Comparison of ENCODE assay signal across 30 cellular contexts in the genomic region with DNA sequence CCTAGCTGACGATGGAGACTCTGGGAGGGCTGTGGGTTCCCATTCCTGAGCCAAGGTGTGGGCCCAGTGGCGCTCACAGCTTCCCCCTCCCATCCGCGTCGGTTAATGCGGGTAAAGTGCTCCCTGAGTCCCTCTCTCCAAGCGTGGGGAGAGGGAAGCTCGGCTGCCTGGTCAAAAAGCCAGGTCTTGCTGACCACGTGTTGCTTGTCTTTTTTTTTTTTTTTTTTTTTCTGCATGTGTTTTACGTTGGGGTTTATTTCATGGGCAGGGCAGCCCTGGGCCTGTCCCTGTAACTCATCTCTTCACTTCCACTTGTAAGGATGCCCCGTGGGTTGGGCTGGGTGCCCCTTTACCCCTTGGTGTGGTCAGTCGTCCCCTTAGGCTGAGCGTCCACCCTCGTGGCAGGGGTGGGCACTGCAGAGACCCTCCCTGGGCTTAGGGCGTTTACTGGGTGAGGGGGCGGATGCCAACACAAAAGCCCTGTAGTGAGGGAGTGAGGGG. TPM values are rescaled to one million over a fixed set of nuclear protein-coding genes. Genes with fewer than 3 reads are reported as not detected.
DNase-seq lines count a peak whose midpoint lies in the region; ATAC-seq, FAIRE-seq and TF ChIP-seq lines count a peak whose summit lies in the region.
"Had no signal": no experiment of that assay in that cellular context is flagged by ENCODE, and none has a peak within 500 bp of the region (broad histone marks: within the 10 kb centered on the region; RNA-seq: fewer than 3 reads in every experiment).

No MANE protein-coding gene starts in this region.

- no peak overlapping the region for H3K27ac ChIP-seq in HepG2 (ENCODE audit: extremely low read length, insufficient read depth, low read length)
- no peak overlapping the region for H3K27ac ChIP-seq in spleen
- H3K27ac ChIP-seq in substantia nigra (ENCODE audit: low read depth, low read length, poor library complexity, severe bottlenecking) = no peak overlapping the region
- H3K27ac ChIP-seq: breast epithelium, heart right ventricle, upper lobe of left lung had no signal

- FAIRE-seq in HepG2 (lab: Jason Lieb, UNC) = no peak
- FAIRE-seq: G401.6 had no signal

- ATAC-seq in left cardiac atrium (peak in 1 of 2 donors; percentile 15), activated B cell treated with CpG ODN at 0.5 μM for 24 hours (ENCODE audit: low read depth) (no peak), HepG2 (no peak), GM21367 (IDR thresholded peaks at IDR 0.05; ENCODE audit: unreplicated experiment) (no peak)
- ATAC-seq: effector memory CD8-positive, alpha-beta T cell; heart right ventricle; left colon had no signal

- H3K4me2 ChIP-seq in HepG2 (ENCODE audit: low read depth, low read length) = no peak overlapping the region

- CTCF ChIA-PET in activated B cell treated with CpG ODN at 0.5 μM for 24 hours (lab: Charles Lee) = no interaction called here
- CTCF ChIA-PET in HepG2 (lab: Yijun Ruan, JAX; ENCODE audit: low intra/inter-chr PET ratio, low total read pairs) = no interaction called here

- intact Hi-C loops in left cardiac atrium (cut with DNase I) = no loop called here
- intact Hi-C loops in cardiac septum (cut with DNase I) = no loop called here
- intact Hi-C loops in activated B cell treated with CpG ODN at 0.5 μM for 24 hours (cut with micrococcal nuclease) = no loop called here
- intact Hi-C loops in HepG2 (cut with micrococcal nuclease; ENCODE audit: unreplicated experiment) = no loop called here
- intact Hi-C loops in spleen (cut with DNase I; ENCODE audit: low total_unique reads) = no loop called here

- H3K4me3 ChIP-seq in HepG2 (replicated peaks in 1 of 3; ENCODE audit: insufficient read depth in 1 of 3, low read depth in 2 of 3, low read length in 3 of 3) = no peak overlapping the region
- H3K4me3 ChIP-seq in spleen = no peak overlapping the region
- H3K4me3 ChIP-seq: breast epithelium, heart right ventricle, upper lobe of left lung had no signal

- POLR2A ChIA-PET in activated B cell treated with CpG ODN at 0.5 μM for 24 hours (lab: Charles Lee) = no interaction called here
- POLR2A ChIA-PET in HepG2 (lab: Yijun Ruan, JAX) = no interaction called here

- no peaks in the 10 kb centered on the region for H3K36me3 ChIP-seq in HepG2 (replicated peaks in 1 of 2; ENCODE audit: control insufficient read depth in 1 of 2, insufficient read depth in 2 of 2, low read length in 2 of 2)
- H3K36me3 ChIP-seq in spleen = no peaks in the 10 kb centered on the region
- H3K36me3 ChIP-seq: breast epithelium, heart right ventricle, upper lobe of left lung had no signal

- H4K20me1 ChIP-seq in HepG2 (ENCODE audit: insufficient read depth, low read length) = no peaks in the 10 kb centered on the region

- no peaks in the 10 kb centered on the region for H3K27me3 Mint-ChIP-seq in activated B cell treated with CpG ODN at 0.5 μM for 24 hours
- H3K27me3 Mint-ChIP-seq: activated CD4-positive, alpha-beta memory T cell treated with anti-CD3 and anti-CD28 coated beads, Interleukin-2, amount 10 ng/mL, durations not matched to agents 7 days and 5 days; B cell; effector memory CD8-positive, alpha-beta T cell had no signal

- peak; percentile 24 for DNase-seq in left cardiac atrium
- no peak for DNase-seq in cardiac septum (ENCODE audit: low spot score)
- no peak for DNase-seq in activated B cell treated with CpG ODN at 0.5 μM for 24 hours
- DNase-seq in HepG2 (ENCODE audit: low spot score) = no peak
- peak; percentile 67 for DNase-seq in spleen
- DNase-seq in NCI-H526 (lab: John Stamatoyannopoulos, UW) = no peak
- DNase-seq in substantia nigra (lab: John Stamatoyannopoulos, UW) = no peak
- DNase-seq: activated CD4-positive, alpha-beta memory T cell treated with anti-CD3 and anti-CD28 coated beads, Interleukin-2, amount 10 ng/mL, durations not matched to agents 7 days and 5 days; activated CD4-positive, CD25-positive, alpha-beta regulatory T cell; activated CD8-positive, alpha-beta memory T cell treated with anti-CD3 and anti-CD28 coated beads, Interleukin-2, amount 50 U/mL, for 48 hours; activated naive CD4-positive, alpha-beta T cell treated with anti-CD3 and anti-CD28 coated beads, Interleukin-2, amount 50 U/mL, for 16 hours; amygdala; cortex of kidney; DMS53; effector memory CD8-positive, alpha-beta T cell; Kasumi-1; left colon; mesenchymal stem cell; MV-4-11; NCI-H2171; NCI-H524 treated with DMSO at 0.1 percent for 48 hours; T1000 had no signal

- TF ChIP-seq POLR2A in HepG2 (IDR thresholded peaks at IDR 0.05; ENCODE audit: insufficient read depth in 1 of 2, low read depth in 2 of 2, low read length in 2 of 2) = no peak
- no peak for TF ChIP-seq POLR2A in spleen (IDR thresholded peaks at IDR 0.05)

- no peaks in the 10 kb centered on the region for H3K4me1 Mint-ChIP-seq in activated B cell treated with CpG ODN at 0.5 μM for 24 hours
- H3K4me1 Mint-ChIP-seq: activated CD4-positive, alpha-beta memory T cell treated with anti-CD3 and anti-CD28 coated beads, Interleukin-2, amount 10 ng/mL, durations not matched to agents 7 days and 5 days; B cell had no signal

- TF ChIP-seq EP300 in HepG2 (IDR thresholded peaks at IDR 0.05; ENCODE audit: low read depth in 2 of 2, low read length in 2 of 2) = no peak
- TF ChIP-seq EP300 in HepG2 (CRISPR knock-in tag; IDR thresholded peaks at IDR 0.05; ENCODE audit: borderline replicate concordance) = no peak

- H3K4me3 Mint-ChIP-seq in activated B cell treated with CpG ODN at 0.5 μM for 24 hours = no peak overlapping the region
- H3K4me3 Mint-ChIP-seq: activated CD4-positive, alpha-beta memory T cell treated with anti-CD3 and anti-CD28 coated beads, Interleukin-2, amount 10 ng/mL, durations not matched to agents 7 days and 5 days; B cell; effector memory CD8-positive, alpha-beta T cell had no signal

- H3K4me1 ChIP-seq in HepG2 (ENCODE audit: insufficient read depth, low read length) (no peaks in the 10 kb centered on the region), spleen (peaks cover 0 to 4% (median 0%) of the 10 kb centered on the region in 6 donors)
- H3K4me1 ChIP-seq: breast epithelium, upper lobe of left lung had no signal

- H3K9me3 ChIP-seq in HepG2 (ENCODE audit: low read length) (no peaks in the 10 kb centered on the region), spleen (no peaks in the 10 kb centered on the region)
- H3K9me3 ChIP-seq: breast epithelium, heart right ventricle, upper lobe of left lung had no signal

- H3K79me2 ChIP-seq in HepG2 (ENCODE audit: insufficient read depth, low read length) = no peaks in the 10 kb centered on the region

- WGBS in HepG2 (ENCODE audit: low lambda C conversion rate) = 47% methylated on average over 16 of the region's 16 CpGs
- WGBS in spleen, 5 donors = 75 to 88% (median 85%) methylated on average over 16 of the region's 16 CpGs

- H2AFZ ChIP-seq in HepG2 (ENCODE audit: low read length) = no peak overlapping the region

- no peak for TF ChIP-seq CTCF in activated B cell treated with CpG ODN at 0.5 μM for 24 hours (IDR thresholded peaks at IDR 0.05)
- no peak for TF ChIP-seq CTCF in HepG2 (CRISPR knock-in tag; IDR thresholded peaks at IDR 0.05)
- TF ChIP-seq CTCF in spleen (IDR thresholded peaks at IDR 0.05 in 8 of 11, conservative IDR thresholded peaks at IDR 0.05 in 3 of 11) = no peak

- H3K27me3 ChIP-seq in HepG2 (ENCODE audit: control insufficient read depth in 1 of 2, insufficient read depth in 2 of 2, low read length in 2 of 2) (peaks cover 2 to 4% of the 10 kb centered on the region in 2 experiments; a peak in 2 of 5 replicates), spleen (replicated peaks in 1 of 7) (peaks cover 0 to 6% (median 0%) of the 10 kb centered on the region in 7 donors)
- H3K27me3 ChIP-seq: breast epithelium, heart right ventricle, upper lobe of left lung had no signal

- no peaks in the 10 kb centered on the region for H3K36me3 Mint-ChIP-seq in activated B cell treated with CpG ODN at 0.5 μM for 24 hours (ENCODE audit: low read depth)

- no peaks in the 10 kb centered on the region for H3K9me3 Mint-ChIP-seq in activated B cell treated with CpG ODN at 0.5 μM for 24 hours
- H3K9me3 Mint-ChIP-seq: activated CD4-positive, alpha-beta memory T cell treated with anti-CD3 and anti-CD28 coated beads, Interleukin-2, amount 10 ng/mL, durations not matched to agents 7 days and 5 days; effector memory CD8-positive, alpha-beta T cell had no signal

- BruUV-seq in HepG2 (replicated peaks; lab: Mats Ljungman, UMichigan) = no TSS peak

- no peak overlapping the region for H3K9ac ChIP-seq in HepG2 (ENCODE audit: insufficient read depth, low read depth, low read length)

- peak overlapping the region; percentile 1 for H3K27ac Mint-ChIP-seq in activated B cell treated with CpG ODN at 0.5 μM for 24 hours
- H3K27ac Mint-ChIP-seq: activated CD4-positive, alpha-beta memory T cell treated with anti-CD3 and anti-CD28 coated beads, Interleukin-2, amount 10 ng/mL, durations not matched to agents 7 days and 5 days; B cell; effector memory CD8-positive, alpha-beta T cell had no signal

- in situ Hi-C loops in HepG2 (cut with HindIII; ENCODE audit: extremely low pct_ligation_motif_present, low pct_unique_long_range_greater_than_20kb) = no loop called here

- TF ChIP-seq RAD21 in HepG2 (CRISPR knock-in tag; IDR thresholded peaks at IDR 0.05) = no peak

RNA-seq across cellular contexts. Expression of gene NKD2, which starts 11.9 kb away (rescaled TPM):
- total RNA-seq in left cardiac atrium (10 to 100 TPM in 1 of 2 donors, 1 to 10 TPM in 1; 4.4 to 10.4 TPM), cardiac septum (3.6 TPM), activated B cell treated with CpG ODN at 0.5 μM for 24 hours (0.16 and 1.1 TPM in 2 replicates), HepG2 (2016; rRNA removed; fragmentation: Illumina TruSeq; extraction: Trizol) (0.53 and 0.94 TPM in 2 replicates), spleen (10 to 100 TPM in 6 of 7 donors, 1 to 10 TPM in 1; 1.4 to 52.3 (median 17.9) TPM)
- total RNA-seq in HepG2 (2016; cell fraction: cytosol; rRNA removed; fragmentation: Illumina TruSeq; extraction: Trizol; ENCODE audit: low read depth) = 0.26 and 0.91 TPM in 2 replicates
- total RNA-seq in HepG2 (2016; cell fraction: insoluble cytoplasmic fraction; rRNA removed; fragmentation: Illumina TruSeq; extraction: Trizol) = 0.77 and 1.1 TPM in 2 replicates
- total RNA-seq in HepG2 (2016; cell fraction: membrane; rRNA removed; fragmentation: Illumina TruSeq; extraction: Trizol) = 0.48 and 0.90 TPM in 2 replicates
- total RNA-seq in HepG2 (2016; cell fraction: nucleus; rRNA removed; fragmentation: Illumina TruSeq; extraction: Trizol) = 0.81 and 2.0 TPM in 2 replicates
- polyA plus RNA-seq in HepG2 (2011; rRNA removed) (0.81 and 0.82 TPM in 2 replicates), spleen (10 to 100 TPM in 1 of 3 donors, 1 to 10 TPM in 2; 5.9 to 16.4 (median 7.0) TPM)
- 0.13 and 0.70 TPM in 2 replicates for polyA plus RNA-seq in HepG2 (2011; cell fraction: cytosol; rRNA removed)
- 10.6 and 14.1 TPM in 2 replicates for polyA plus RNA-seq in HepG2 (2011; cell fraction: nucleus; rRNA removed)
- 0.39 and 0.79 TPM in 2 replicates for polyA plus RNA-seq in HepG2 (2012)
- polyA plus RNA-seq in HepG2 (2016; cell fraction: cytosol; fragmentation: Illumina TruSeq; extraction: Trizol; ENCODE audit: low read depth) = 0.59 and 0.60 TPM in 2 replicates
- polyA plus RNA-seq in HepG2 (2016; cell fraction: insoluble cytoplasmic fraction; fragmentation: Illumina TruSeq; extraction: Trizol; ENCODE audit: low read depth) = 1.1 and 1.2 TPM in 2 replicates
- 0.76 and 0.84 TPM in 2 replicates for polyA plus RNA-seq in HepG2 (2016; cell fraction: membrane; fragmentation: Illumina TruSeq; extraction: Trizol; ENCODE audit: low read depth)
- 5.1 and 6.3 TPM in 2 replicates for polyA plus RNA-seq in HepG2 (2016; cell fraction: nucleus; fragmentation: Illumina TruSeq; extraction: Trizol; ENCODE audit: insufficient read depth, low read depth)
- 1.6 TPM in 1 of 2 replicates, not detected in the other for polyA minus RNA-seq in HepG2 (2011; rRNA and poly(A)+ RNA removed; ENCODE audit: low replicate concordance)
- polyA minus RNA-seq in HepG2 (2011; cell fraction: cytosol; rRNA and poly(A)+ RNA removed) = 0.30 and 0.62 TPM in 2 replicates
- polyA minus RNA-seq in HepG2 (2011; cell fraction: nucleus; rRNA and poly(A)+ RNA removed) = 0.62 and 1.0 TPM in 2 replicates
- total RNA-seq: myocyte, osteocyte had no signal

Comparison
In these comparisons a context has a peak if more than half of its experiments do, and no peak if none do; other contexts are left out.
1. DNase-seq: peak in left cardiac atrium (single experiment) and spleen (single experiment); none in cardiac septum (single experiment), activated B cell treated with CpG ODN at 0.5 μM for 24 hours (single experiment), HepG2 (single experiment), NCI-H526 (0 of 2) and substantia nigra (0 of 49).